23 cellular contexts compared by ENCODE assay signal in genomic region chr9:76718166-76718565, GRCh38. TPM values are rescaled to one million over a fixed set of nuclear protein-coding genes. Genes with fewer than 3 reads are reported as not detected.
DNase-seq lines count a peak whose midpoint lies in the region; ATAC-seq and TF ChIP-seq lines count a peak whose summit lies in the region.
"Had no signal": no experiment of that assay in that cellular context is flagged by ENCODE, and none has a peak within 500 bp of the region (broad histone marks: within the 10 kb centered on the region; RNA-seq: fewer than 3 reads in every experiment).

No MANE protein-coding gene starts in this region.

- H3K4me3 ChIP-seq in HCT116 (replicated peaks in 1 of 2; ENCODE audit: low read depth in 1 of 2, low read length in 2 of 2) (no peak overlapping the region), retinal pigment epithelial cell (ENCODE audit: low read length) (no peak overlapping the region), mammary epithelial cell (replicated peaks in 1 of 3; ENCODE audit: insufficient read depth in 1 of 3, low read depth in 2 of 3, low read length in 3 of 3) (no peak overlapping the region)
- H3K4me3 ChIP-seq: cardiac muscle cell, esophagus muscularis mucosa, heart right ventricle had no signal

- H3K27me3 ChIP-seq in HCT116 (ENCODE audit: insufficient read depth, low read length), result no peaks in the 10 kb centered on the region; the same call in 1 of the 2 replicates
- H3K27me3 ChIP-seq in mammary epithelial cell (ENCODE audit: insufficient read depth, low read length), result peaks cover 4% of the 10 kb centered on the region
- H3K27me3 ChIP-seq: cardiac muscle cell, esophagus muscularis mucosa had no signal

- WGBS in mammary epithelial cell (ENCODE audit: low coverage, missing lambda C conversion rate), result 77% methylated on average over 4 of the region's 4 CpGs

- no peaks in the 10 kb centered on the region for H3K9me2 ChIP-seq in HCT116 (ENCODE audit: insufficient read depth)

- POLR2A ChIA-PET in HCT116 (lab: Charles Lee), result no interaction called here

- H3K79me2 ChIP-seq in HCT116 (ENCODE audit: insufficient read depth, low read length), result no peaks in the 10 kb centered on the region
- H3K79me2 ChIP-seq in mammary epithelial cell (ENCODE audit: insufficient read depth, low read length), result no peaks in the 10 kb centered on the region

- no peak for ATAC-seq in HCT116
- ATAC-seq: activated naive CD8-positive, alpha-beta T cell treated with anti-CD3 and anti-CD28 coated beads, Interleukin-2, amount 50 U/mL, for 24 hours; activated T-helper 17 cell treated with anti-CD3 and anti-CD28 coated beads, Interleukin-2, amount 50 U/mL, for 72 hours; heart right ventricle; T-helper 17 cell had no signal

- intact Hi-C loops in HCT116 (cut with micrococcal nuclease) (no loop called here), mammary epithelial cell (cut with micrococcal nuclease) (no loop called here)

- RAD21 ChIA-PET in HCT116 (lab: Charles Lee; ENCODE audit: low non-redundant PET in 1 of 2, low total read pairs in 2 of 2, uncharacterized antibody in 2 of 2, unreplicated experiment in 2 of 2), result no interaction called here

- in situ Hi-C loops in SK-MEL-5 (cut with HindIII; ENCODE audit: low pct_unique_long_range_greater_than_20kb, low sequenced_read_pairs) (no loop called here), mammary epithelial cell (cut with MboI; ENCODE audit: low sequenced_read_pairs in 2 of 2) (no loop called here)

- peak in 2 of 3 experiments; percentile 19 to 21; a peak in 1 of 6 replicates for TF ChIP-seq CTCF in HCT116 (IDR thresholded peaks at IDR 0.05 in 2 of 3, conservative IDR thresholded peaks at IDR 0.05 in 1 of 3; ENCODE audit: borderline replicate concordance in 1 of 3, insufficient read depth in 1 of 3, low read depth in 2 of 3, low read length in 2 of 3)
- TF ChIP-seq CTCF in retinal pigment epithelial cell (conservative IDR thresholded peaks at IDR 0.05; ENCODE audit: low read depth, low read length), result peak; percentile 10
- TF ChIP-seq CTCF in mammary epithelial cell (conservative IDR thresholded peaks at IDR 0.05 in 1 of 2, IDR thresholded peaks at IDR 0.05 in 1 of 2; ENCODE audit: extremely low read depth in 1 of 2, insufficient read depth in 1 of 2, low read depth in 1 of 2, low read length in 2 of 2), result no peak

- TF ChIP-seq RAD21 in HCT116 (IDR thresholded peaks at IDR 0.05; ENCODE audit: low read depth), result no peak

- no TSS peak for BruUV-seq in HCT116 (replicated peaks; lab: Mats Ljungman, UMichigan)
- no TSS peak for BruUV-seq in mammary epithelial cell (replicated peaks; lab: Mats Ljungman, UMichigan)

- no peak for TF ChIP-seq POLR2A in HCT116 (IDR thresholded peaks at IDR 0.05; ENCODE audit: borderline replicate concordance, extremely low read depth, insufficient read depth, insufficient read length)

- H4K20me1 ChIP-seq in HCT116 (ENCODE audit: insufficient read depth) (no peaks in the 10 kb centered on the region), mammary epithelial cell (ENCODE audit: insufficient read depth, low read length) (no peaks in the 10 kb centered on the region)

- H3K27ac ChIP-seq in HCT116 (ENCODE audit: low read depth, low read length) (no peak overlapping the region), mammary epithelial cell (ENCODE audit: insufficient read depth, low read depth, low read length) (no peak overlapping the region)
- H3K27ac ChIP-seq: cardiac muscle cell, heart right ventricle had no signal

- H3K36me3 ChIP-seq in HCT116 (ENCODE audit: control insufficient read depth in 1 of 2, insufficient read depth in 2 of 2, low read length in 2 of 2) (no peaks in the 10 kb centered on the region), mammary epithelial cell (ENCODE audit: insufficient read depth, low read length) (no peaks in the 10 kb centered on the region)
- H3K36me3 ChIP-seq: cardiac muscle cell, heart right ventricle had no signal

- H2AFZ ChIP-seq in HCT116 (ENCODE audit: low read depth, low read length, poor library complexity, severe bottlenecking) (no peak overlapping the region), mammary epithelial cell (ENCODE audit: low read depth, low read length) (no peak overlapping the region)

- H3K4me1 ChIP-seq in HCT116 (ENCODE audit: control insufficient read depth in 1 of 2, insufficient read depth in 2 of 2, low read length in 2 of 2), result no peaks in the 10 kb centered on the region
- H3K4me1 ChIP-seq in mammary epithelial cell (ENCODE audit: insufficient read depth, low read length), result no peaks in the 10 kb centered on the region

- dilution Hi-C loops in mammary epithelial cell (cut with HindIII; ENCODE audit: low sequenced_read_pairs), result loop anchor here (25.0 kb wide), 1 partner anchor 256 kb away; the partner anchor contains the start of gene GCNT1

- H3K9me3 ChIP-seq in HCT116 (ENCODE audit: control insufficient read depth in 1 of 2, insufficient read depth in 1 of 2, low read depth in 1 of 2, low read length in 2 of 2) (no peaks in the 10 kb centered on the region), mammary epithelial cell (replicated peaks; ENCODE audit: insufficient read depth, low read length) (no peaks in the 10 kb centered on the region)
- H3K9me3 ChIP-seq: esophagus muscularis mucosa, heart right ventricle had no signal

- no peak for DNase-seq in HCT116 (ENCODE audit: low read depth, low spot score)
- peak; percentile 9 for DNase-seq in SK-MEL-5 (ENCODE audit: low read depth, low spot score)
- peak; percentile 3 for DNase-seq in iPS DF 4.7 (ENCODE audit: extremely low read depth, low spot score)
- DNase-seq in retinal pigment epithelial cell (ENCODE audit: low read depth), result no peak
- no peak for DNase-seq in mammary epithelial cell
- DNase-seq in CD1c-positive myeloid dendritic cell (ENCODE audit: extremely low spot score), result no peak
- no peak for DNase-seq in 8988T
- DNase-seq: activated CD4-positive, CD25-positive, alpha-beta regulatory T cell; activated naive CD8-positive, alpha-beta T cell treated with anti-CD3 and anti-CD28 coated beads, Interleukin-2, amount 50 U/mL, for 24 hours; GF-D8; GOT3; heart right ventricle; Karpas-422; kidney glomerular epithelial cell; NCI-H1436; NCI-H226; SHP77 treated with DMSO at 0.1 percent for 48 hours; stimulated activated CD4-positive, alpha-beta T cell treated with anti-CD3 and anti-CD28 coated beads, Interleukin-2, amount 100 ng/mL, for 48 hours; T-helper 17 cell had no signal

- CTCF ChIA-PET in HCT116 (lab: Charles Lee) (no interaction called here), mammary epithelial cell (lab: Charles Lee; ENCODE audit: low non-redundant PET) (no interaction called here)

- H3K4me2 ChIP-seq in HCT116 (ENCODE audit: low read length) (no peak overlapping the region), mammary epithelial cell (ENCODE audit: insufficient read depth, low read depth, low read length) (no peak overlapping the region)

- no peak overlapping the region for H3K9ac ChIP-seq in HCT116 (ENCODE audit: low read length)
- H3K9ac ChIP-seq in mammary epithelial cell (ENCODE audit: insufficient read depth, low read length), result no peak overlapping the region

TF ChIP-seq in HCT116, 20 proteins besides CTCF, POLR2A, EP300 and RAD21:
- TF ChIP-seq ATF3 (IDR thresholded peaks at IDR 0.05) (no peak), POLR2AphosphoS5 (IDR thresholded peaks at IDR 0.05; ENCODE audit: low read depth, low read length) (no peak), ZFX (IDR thresholded peaks at IDR 0.05) (no peak), EGR1 (IDR thresholded peaks at IDR 0.05; ENCODE audit: low read depth) (no peak), SP1 (IDR thresholded peaks at IDR 0.05; ENCODE audit: low read depth) (no peak)

RNA-seq across cellular contexts. Expression of gene PCA3, which starts 46.1 kb away (rescaled TPM):
- total RNA-seq in HCT116 (2021; ENCODE audit: unreplicated experiment) (not detected), mammary epithelial cell (not detected)
- polyA plus RNA-seq in HCT116 (2012), result 0.04 TPM in 1 of 2 replicates, not detected in the other
- 0.13 and 0.21 TPM in 2 replicates for total RNA-seq in SK-MEL-5 (2014; rRNA removed; shearing (Covaris generic))
- polyA plus RNA-seq in SK-MEL-5 (2015; cell fraction: cytosol; rRNA removed), result not detected in 2 replicates
- not detected in 2 replicates for polyA plus RNA-seq in SK-MEL-5 (2015; cell fraction: nucleus; rRNA removed)
- polyA plus RNA-seq in mammary epithelial cell, result not detected
- polyA minus RNA-seq in mammary epithelial cell, result not detected
- total RNA-seq: activated T-helper 17 cell treated with anti-CD3 and anti-CD28 coated beads, Interleukin-2, amount 50 U/mL, for 72 hours; B cell; cardiac muscle cell; heart right ventricle; T-helper 17 cell had no signal
- polyA plus RNA-seq: cardiac muscle cell had no signal

Comparison
In these comparisons a context has a peak if more than half of its experiments do, and no peak if none do; other contexts are left out.
1. DNase-seq: peak in SK-MEL-5 (single experiment) and iPS DF 4.7 (single experiment); none in HCT116 (single experiment), retinal pigment epithelial cell (single experiment), mammary epithelial cell (single experiment), CD1c-positive myeloid dendritic cell (single experiment) and 8988T (single experiment).
2. CTCF ChIP-seq: peak in HCT116 (2 of 3) and retinal pigment epithelial cell (single experiment); none in mammary epithelial cell (0 of 2).